8 cellular contexts compared by ENCODE assay signal in genomic region chr9:137188490-137189296, GRCh38. TPM values are rescaled to one million over a fixed set of nuclear protein-coding genes. Genes with fewer than 3 reads are reported as not detected.
DNase-seq lines count a peak whose midpoint lies in the region; ATAC-seq and TF ChIP-seq lines count a peak whose summit lies in the region.

Gene ANAPC2, minus strand, starts transcription at chr9:137188560. Its CDS starts 28 bp downstream, at chr9:137188532.
Gene SSNA1, plus strand, starts transcription at chr9:137188676. Its CDS starts 51 bp downstream, at chr9:137188727.

- H3K9me3 Mint-ChIP-seq in chondrocyte (ENCODE audit: low read depth): no peaks in the 10 kb centered on the region

- H3K27ac Mint-ChIP-seq in chondrocyte (ENCODE audit: unreplicated experiment): peak within 1 kb of the TSS; percentile 96

- DNase-seq in AG10803 (ENCODE audit: low read depth) (peak; percentile 91), NCI-H460 (ENCODE audit: extremely low read depth, low read depth) (peak; percentile 93), chondrocyte (ENCODE audit: low spot score) (no peak), kidney tubule cell (ENCODE audit: low spot score) (peak; percentile 95)
- peak; percentile 92 for DNase-seq in activated CD4-positive, alpha-beta T cell treated with anti-CD3 and anti-CD28 coated beads for 1 hour
- peak; percentile 88 to 93 (median 90) for DNase-seq in stimulated activated CD4-positive, alpha-beta T cell treated with anti-CD3 and anti-CD28 coated beads, Interleukin-1b, Interleukin-23, amount 100 ng/mL, for 24 hours (ENCODE audit: low read depth in 4 of 4, low spot score in 1 of 4)

- H3K4me1 Mint-ChIP-seq in chondrocyte (ENCODE audit: low read depth): peaks cover 36% of the 10 kb centered on the region

- H3K27me3 Mint-ChIP-seq in chondrocyte (ENCODE audit: low read depth): no peaks in the 10 kb centered on the region

- TF ChIP-seq POLR2A in GM18951 (IDR thresholded peaks at IDR 0.05; ENCODE audit: extremely low read depth, insufficient read depth, insufficient read length): peak; percentile 96

- in situ Hi-C loops in GM18951 (cut with MboI; ENCODE audit: low sequenced_read_pairs, unreplicated experiment): no loop called here

- TF ChIP-seq CTCF in AG10803 (conservative IDR thresholded peaks at IDR 0.05; ENCODE audit: low read length): peak; percentile 42
- TF ChIP-seq CTCF in chondrocyte (IDR thresholded peaks at IDR 0.05): peak; percentile 74

- H3K4me3 ChIP-seq in AG10803 (ENCODE audit: low read length): peak within 1 kb of the TSS; percentile 96

- peaks cover 8% of the 10 kb centered on the region for H3K36me3 Mint-ChIP-seq in chondrocyte (ENCODE audit: low read depth)

- peak within 1 kb of the TSS; percentile 94 for H3K4me3 Mint-ChIP-seq in chondrocyte (ENCODE audit: unreplicated experiment)

- ATAC-seq in HG03196 (IDR thresholded peaks at IDR 0.05; ENCODE audit: unreplicated experiment): peak; percentile 68

RNA-seq across cellular contexts. Expression of gene ANAPC2, which starts in this region (rescaled TPM):
- total RNA-seq in NCI-H460 (2014; rRNA removed; shearing (Covaris generic)): 11.0 and 16.1 TPM in 2 replicates
- 99.9 and 135 TPM in 2 replicates for polyA plus RNA-seq in NCI-H460 (2014; cell fraction: nucleus; rRNA removed)
- total RNA-seq in chondrocyte: 40.3 to 62.6 TPM (median 41.0 TPM) in 3 replicates

RNA-seq across cellular contexts. Expression of gene SSNA1, which starts in this region (rescaled TPM):
- total RNA-seq in NCI-H460 (2014; rRNA removed; shearing (Covaris generic)): 59.3 and 66.1 TPM in 2 replicates
- 151 and 158 TPM in 2 replicates for polyA plus RNA-seq in NCI-H460 (2014; cell fraction: nucleus; rRNA removed)
- total RNA-seq in chondrocyte: 54.5 to 57.8 TPM (median 55.5 TPM) in 3 replicates
